In genomic region chr20:31966991-31967655, GRCh38 we compare ENCODE assay signal across 12 cellular contexts. TPM values are rescaled to one million over a fixed set of nuclear protein-coding genes. Genes with fewer than 3 reads are reported as not detected.
DNase-seq lines count a peak whose midpoint lies in the region; ATAC-seq and TF ChIP-seq lines count a peak whose summit lies in the region.
"Had no signal": no experiment of that assay in that cellular context is flagged by ENCODE, and none has a peak within 500 bp of the region (broad histone marks: within the 10 kb centered on the region; RNA-seq: fewer than 3 reads in every experiment).

No MANE protein-coding gene starts in this region.

- CTCF ChIA-PET in SK-N-SH (lab: Yijun Ruan, JAX): interaction anchor here (0.6 to 7.9 kb wide), 7 partner anchors 15 to 145 kb away, joined by 3 to 47 read pairs (median 4); partner anchors contain the start of gene PDRG1

- DNase-seq in SK-N-SH (peak; percentile 52), KBM-7 (peak; percentile 12), cerebellar cortex (ENCODE audit: low spot score) (peak; percentile 51), neural crest cell (ENCODE audit: low read depth, low spot score) (no peak), HFFc6 (no peak), NCI-H345 (lab: John Stamatoyannopoulos, UW) (no peak)
- DNase-seq in stimulated activated CD4-positive, alpha-beta T cell treated with anti-CD3 and anti-CD28 coated beads, Interleukin-15, amount 100 ng/mL, for 24 hours: no peak
- DNase-seq: activated CD8-positive, alpha-beta memory T cell treated with anti-CD3 and anti-CD28 coated beads, Interleukin-2, amount 50 U/mL, for 48 hours; gastrocnemius medialis; mesenchymal stem cell had no signal

- no peaks in the 10 kb centered on the region for H3K9me2 ChIP-seq in SK-N-SH

- TF ChIP-seq RAD21 in SK-N-SH (IDR thresholded peaks at IDR 0.05; ENCODE audit: low read length): no peak

- H3K36me3 ChIP-seq in SK-N-SH (replicated peaks in 1 of 2; ENCODE audit: control insufficient read depth in 1 of 2, insufficient read depth in 2 of 2, low read length in 1 of 2): no peaks in the 10 kb centered on the region
- H3K36me3 ChIP-seq: gastrocnemius medialis had no signal

- in situ Hi-C loops in KBM-7 (cut with MboI; ENCODE audit: low pct_unique_long_range_greater_than_20kb, low sequenced_read_pairs): no loop called here

- POLR2A ChIA-PET in SK-N-SH (lab: Yijun Ruan, JAX): interaction anchor here (1.5 kb wide), 1 partner anchor 87 kb away, joined by 4 read pairs; no protein-coding TSS in a partner anchor

- H3K27ac ChIP-seq in SK-N-SH (ENCODE audit: low read depth in 2 of 2, low read length in 1 of 2): peak overlapping the region in 1 of 2 experiments; percentile 75; a peak in 2 of 4 replicates
- H3K27ac ChIP-seq: gastrocnemius medialis had no signal

- peaks cover 0 to 22% of the 10 kb centered on the region in 2 experiments; a peak in 2 of 4 replicates for H3K4me1 ChIP-seq in SK-N-SH (ENCODE audit: control insufficient read depth in 1 of 2, insufficient read depth in 2 of 2, low read depth in 1 of 2, low read length in 1 of 2)
- H3K4me1 ChIP-seq: gastrocnemius medialis had no signal

- no peaks in the 10 kb centered on the region for H3K9me3 Mint-ChIP-seq in neural crest cell
- H3K9me3 Mint-ChIP-seq in HFFc6: no peaks in the 10 kb centered on the region

- H3K4me1 Mint-ChIP-seq in neural crest cell (peaks cover 15% of the 10 kb centered on the region), HFFc6 (ENCODE audit: low read depth) (peaks cover 3% of the 10 kb centered on the region)

- ATAC-seq in SK-N-SH treated with all-trans-retinoic acid at 6 μM for 48 hours: no peak
- ATAC-seq: gastrocnemius medialis, sciatic nerve had no signal

- H3K4me3 Mint-ChIP-seq in neural crest cell: peak overlapping the region; percentile 77
- H3K4me3 Mint-ChIP-seq in HFFc6: no peak overlapping the region

- H3K79me2 ChIP-seq in SK-N-SH (ENCODE audit: insufficient read depth): no peaks in the 10 kb centered on the region

- H3K4me2 ChIP-seq in SK-N-SH: no peak overlapping the region

- H3F3A ChIP-seq in SK-N-SH (replicated peaks; ENCODE audit: insufficient read depth): no peaks in the 10 kb centered on the region

- no peak overlapping the region for H3K9ac ChIP-seq in SK-N-SH

- WGBS in SK-N-SH (ENCODE audit: low lambda C conversion rate): 10% methylated on average over 5 of the region's 5 CpGs

- no peak for TF ChIP-seq CTCF in SK-N-SH (IDR thresholded peaks at IDR 0.05)
- no peak for TF ChIP-seq CTCF in neural crest cell (conservative IDR thresholded peaks at IDR 0.05)
- no peak for TF ChIP-seq CTCF in HFFc6 (IDR thresholded peaks at IDR 0.05)

- H3K27me3 Mint-ChIP-seq in neural crest cell (ENCODE audit: low read depth) (peaks cover 96% of the 10 kb centered on the region), HFFc6 (ENCODE audit: insufficient read depth) (peaks cover 31% of the 10 kb centered on the region)

- H3K9me3 ChIP-seq in SK-N-SH: no peaks in the 10 kb centered on the region
- H3K9me3 ChIP-seq: gastrocnemius medialis had no signal

- H3K27me3 ChIP-seq in SK-N-SH (ENCODE audit: insufficient read depth): peaks cover 38% of the 10 kb centered on the region

- TF ChIP-seq EP300 in SK-N-SH (IDR thresholded peaks at IDR 0.05; ENCODE audit: borderline replicate concordance in 1 of 2, low read depth in 1 of 2, low read length in 1 of 2): no peak

- H3K36me3 Mint-ChIP-seq in neural crest cell (ENCODE audit: low read depth) (no peaks in the 10 kb centered on the region), HFFc6 (ENCODE audit: low read depth) (no peaks in the 10 kb centered on the region)

- no peak overlapping the region for H2AFZ ChIP-seq in SK-N-SH (ENCODE audit: low read depth)

- no peak overlapping the region for H3K27ac Mint-ChIP-seq in neural crest cell (ENCODE audit: unreplicated experiment)
- no peak overlapping the region for H3K27ac Mint-ChIP-seq in HFFc6

- peak overlapping the region in 1 of 2 experiments; percentile 56; a peak in 1 of 4 replicates for H3K4me3 ChIP-seq in SK-N-SH (ENCODE audit: low read depth in 2 of 2, low read length in 1 of 2)
- H3K4me3 ChIP-seq: gastrocnemius medialis had no signal

- no peaks in the 10 kb centered on the region for H4K20me1 ChIP-seq in SK-N-SH (ENCODE audit: insufficient read depth)

TF ChIP-seq in SK-N-SH, 30 proteins besides CTCF, POLR2A, EP300 and RAD21 (continues in another document):
- TF ChIP-seq MEF2A (IDR thresholded peaks at IDR 0.05; ENCODE audit: borderline replicate concordance, low read depth) (no peak), USF2 (IDR thresholded peaks at IDR 0.05; ENCODE audit: borderline replicate concordance, low read depth, low read length) (no peak), RXRA (IDR thresholded peaks at IDR 0.05; ENCODE audit: borderline replicate concordance, low read depth) (no peak), SIN3A (IDR thresholded peaks at IDR 0.05; ENCODE audit: borderline replicate concordance, low read depth, low read length) (no peak), RFX5 (IDR thresholded peaks at IDR 0.05; ENCODE audit: low read length) (no peak), SMC3 (IDR thresholded peaks at IDR 0.05; ENCODE audit: low read depth, low read length) (no peak), USF1 (IDR thresholded peaks at IDR 0.05; ENCODE audit: borderline replicate concordance, low read depth) (no peak), RCOR1 (IDR thresholded peaks at IDR 0.05; ENCODE audit: low read length) (no peak), NRF1 (IDR thresholded peaks at IDR 0.05; ENCODE audit: low read depth, low read length) (no peak), GABPA (IDR thresholded peaks at IDR 0.05; ENCODE audit: low read depth) (no peak), MXI1 (IDR thresholded peaks at IDR 0.05; ENCODE audit: low read depth, low read length) (no peak), YY1 (IDR thresholded peaks at IDR 0.05; ENCODE audit: low read depth) (no peak)

TF ChIP-seq in SK-N-SH treated with all-trans-retinoic acid at 6 μM for 48 hours, 23 proteins besides CTCF, POLR2A, EP300 and RAD21:
- TF ChIP-seq CSRNP3 (CRISPR knock-in tag; IDR thresholded peaks at IDR 0.05) (no peak), RARB (CRISPR knock-in tag; IDR thresholded peaks at IDR 0.05) (no peak), OSR1 (CRISPR knock-in tag; IDR thresholded peaks at IDR 0.05) (no peak), ZNF8 (CRISPR knock-in tag; IDR thresholded peaks at IDR 0.05) (no peak), ESRRG (CRISPR knock-in tag; IDR thresholded peaks at IDR 0.05) (no peak)

RNA-seq across cellular contexts. Expression of gene XKR7, which starts 0.8 kb away (rescaled TPM):
- 0.02 and 0.10 TPM in 2 replicates for polyA plus RNA-seq in SK-N-SH (2012; rRNA removed)
- 0.04 and 0.14 TPM in 2 replicates for polyA plus RNA-seq in SK-N-SH (2012; cell fraction: cytosol; rRNA removed)
- polyA plus RNA-seq in SK-N-SH (2012; cell fraction: nucleus; rRNA removed): 0.18 and 0.22 TPM in 2 replicates
- total RNA-seq in neural crest cell: 4.5 and 4.9 TPM in 2 replicates
- total RNA-seq in HFFc6 (2021; fragmentation: NEBNext Ultra II Directional; extraction: Animal tissue kit (Norgen Biotek cat#: 25700)): not detected
- total RNA-seq: gastrocnemius medialis, sciatic nerve had no signal

RNA-seq across cellular contexts. Expression of gene PDRG1, which starts 15.3 kb away (rescaled TPM):
- 18.9 and 19.7 TPM in 2 replicates for polyA plus RNA-seq in SK-N-SH (2012; rRNA removed)
- 19.6 and 20.8 TPM in 2 replicates for polyA plus RNA-seq in SK-N-SH (2012; cell fraction: cytosol; rRNA removed)
- polyA plus RNA-seq in SK-N-SH (2012; cell fraction: nucleus; rRNA removed): 10.8 and 13.0 TPM in 2 replicates
- 32.0 and 34.9 TPM in 2 replicates for total RNA-seq in neural crest cell
- 10 to 100 TPM; 12.2 to 17.1 (median 13.1) TPM for total RNA-seq in HFFc6 (2021; fragmentation: NEBNext Ultra II Directional; extraction: Animal tissue kit (Norgen Biotek cat#: 25700))

RNA-seq across cellular contexts. Expression of gene CCM2L, which starts 43.1 kb away (rescaled TPM):
- polyA plus RNA-seq in SK-N-SH (2012; rRNA removed): not detected in 2 replicates
- 0.01 TPM in 2 replicates for polyA plus RNA-seq in SK-N-SH (2012; cell fraction: cytosol; rRNA removed)
- polyA plus RNA-seq in SK-N-SH (2012; cell fraction: nucleus; rRNA removed): not detected in 2 replicates
- 0.14 and 0.26 TPM in 2 replicates for total RNA-seq in neural crest cell
- not detected for total RNA-seq in HFFc6 (2021; fragmentation: NEBNext Ultra II Directional; extraction: Animal tissue kit (Norgen Biotek cat#: 25700))

Comparison
In these comparisons a context has a peak if more than half of its experiments do, and no peak if none do; other contexts are left out.
1. DNase-seq: peak in SK-N-SH (single experiment), KBM-7 (single experiment) and cerebellar cortex (single experiment); none in neural crest cell (single experiment), HFFc6 (single experiment), NCI-H345 (single experiment) and stimulated activated CD4-positive, alpha-beta T cell treated with anti-CD3 and anti-CD28 coated beads, Interleukin-15, amount 100 ng/mL, for 24 hours (single experiment).